8 cellular contexts compared by ENCODE assay signal in the genomic region with DNA sequence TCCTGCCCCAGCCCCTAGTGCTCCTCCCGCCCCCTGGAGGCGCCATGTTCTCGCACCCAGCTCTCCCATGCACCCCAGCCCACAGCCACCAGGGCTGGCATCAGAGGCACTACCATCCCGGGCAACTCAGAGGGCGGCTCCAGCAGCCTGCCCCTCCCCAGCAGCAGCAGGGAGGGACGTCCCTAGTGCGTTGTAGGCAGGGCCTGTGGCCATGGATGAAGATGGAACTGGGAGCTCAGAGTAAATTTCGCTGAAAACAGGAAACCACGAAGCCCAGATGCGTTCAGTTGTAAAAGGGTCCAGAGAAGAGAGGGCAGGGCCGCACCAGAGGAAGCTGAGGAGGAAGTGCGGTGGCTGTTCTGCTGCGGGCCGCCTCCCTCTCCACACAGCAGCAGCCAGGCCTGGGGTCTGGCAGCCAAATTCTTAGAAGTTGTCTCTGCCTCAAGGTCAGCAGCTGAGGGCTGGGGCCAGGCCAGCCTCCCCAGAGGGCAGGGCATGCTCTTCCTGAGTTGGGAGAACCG. TPM values are rescaled to one million over a fixed set of nuclear protein-coding genes. Genes with fewer than 3 reads are reported as not detected.
DNase-seq lines count a peak whose midpoint lies in the region; ATAC-seq and TF ChIP-seq lines count a peak whose summit lies in the region.

No MANE protein-coding gene starts in this region.

- peaks cover 3% of the 10 kb centered on the region; the same call in 1 of the 2 replicates for H3K36me3 ChIP-seq in GM06990 (ENCODE audit: control insufficient read depth, insufficient read depth, low read length)
- H3K36me3 ChIP-seq in duodenal mucosa (ENCODE audit: control insufficient read depth in 1 of 2, insufficient read depth in 2 of 2, low read length in 2 of 2): peaks cover 16 to 30% of the 10 kb centered on the region in 2 donors
- no peaks in the 10 kb centered on the region for H3K36me3 ChIP-seq in ovary

- TF ChIP-seq EP300 in ovary (IDR thresholded peaks at IDR 0.05): no peak

- peak overlapping the region; percentile 46 to 56 for H3K9ac ChIP-seq in duodenal mucosa (ENCODE audit: low read depth in 1 of 2, low read length in 2 of 2)

- TF ChIP-seq POLR2A in ovary (IDR thresholded peaks at IDR 0.05): no peak

- no peak overlapping the region for H3K4me3 Mint-ChIP-seq in glutamatergic neuron (ENCODE audit: unreplicated experiment)

- H3K4me1 ChIP-seq in duodenal mucosa (ENCODE audit: control insufficient read depth in 1 of 2, insufficient read depth in 2 of 2, low read length in 2 of 2) (peaks cover 81 to 83% of the 10 kb centered on the region in 2 donors), ovary (ENCODE audit: insufficient read depth) (peaks cover 28% of the 10 kb centered on the region)

- 8 to 11% (median 10%) methylated on average over 15 of the region's 15 CpGs for WGBS in ovary, 3 donors

- peaks cover 27% of the 10 kb centered on the region for H3K4me1 Mint-ChIP-seq in glutamatergic neuron (ENCODE audit: low read depth, unreplicated experiment)

- peak; percentile 65 for DNase-seq in GM06990 (ENCODE audit: extremely low read depth, insufficient read length)
- peak in 3 of 4 experiments; percentile 43 to 73 (median 60) for DNase-seq in activated CD4-positive, CD25-positive, alpha-beta regulatory T cell (lab: John Stamatoyannopoulos, UW)
- peak; percentile 85 to 92 (median 89) for DNase-seq in ovary
- DNase-seq in glutamatergic neuron: no peak
- no peak for DNase-seq in AG20443 (ENCODE audit: low spot score)

- no peaks in the 10 kb centered on the region for H3K36me3 Mint-ChIP-seq in glutamatergic neuron (ENCODE audit: unreplicated experiment)

- intact Hi-C loops in ovary (cut with DNase I): no loop called here

- peak overlapping the region; percentile 59 for H3K27ac ChIP-seq in duodenal mucosa (ENCODE audit: low read depth, low read length)
- peak overlapping the region; percentile 68 to 89 for H3K27ac ChIP-seq in ovary

- peaks cover 8% of the 10 kb centered on the region for H3K9me3 Mint-ChIP-seq in glutamatergic neuron (ENCODE audit: unreplicated experiment)

- H3K27me3 ChIP-seq in GM06990 (replicated peaks; ENCODE audit: control insufficient read depth, insufficient read depth, low read length) (no peaks in the 10 kb centered on the region), duodenal mucosa (ENCODE audit: control insufficient read depth in 1 of 2, insufficient read depth in 2 of 2, low read length in 2 of 2) (no peaks in the 10 kb centered on the region), ovary (no peaks in the 10 kb centered on the region)

- H3K4me3 ChIP-seq in GM06990 (replicated peaks; ENCODE audit: low read depth, low read length) (no peak overlapping the region), duodenal mucosa (ENCODE audit: low read depth in 1 of 2, low read length in 2 of 2) (no peak overlapping the region), ovary (no peak overlapping the region)

- TF ChIP-seq CTCF in GM06990 (IDR thresholded peaks at IDR 0.05; ENCODE audit: insufficient read depth, low read length, poor library complexity, severe bottlenecking) (peak; percentile 14), ovary (IDR thresholded peaks at IDR 0.05) (no peak), glutamatergic neuron (IDR thresholded peaks at IDR 0.05; ENCODE audit: partially characterized antibody, unreplicated experiment) (no peak)

- H3K27ac Mint-ChIP-seq in glutamatergic neuron (ENCODE audit: unreplicated experiment): no peak overlapping the region

- peaks cover 2% of the 10 kb centered on the region for H3K27me3 Mint-ChIP-seq in glutamatergic neuron (ENCODE audit: unreplicated experiment)

- H3K9me3 ChIP-seq in duodenal mucosa (ENCODE audit: control insufficient read depth in 1 of 2, low read length in 2 of 2) (no peaks in the 10 kb centered on the region), ovary (no peaks in the 10 kb centered on the region)

- ATAC-seq in HG02981 (IDR thresholded peaks at IDR 0.05; ENCODE audit: unreplicated experiment) (peak; percentile 57), HG03571 (IDR thresholded peaks at IDR 0.05; ENCODE audit: unreplicated experiment) (no peak)

RNA-seq across cellular contexts. Expression of a gene that starts 24.6 kb away (rescaled TPM):
- 10 to 100 TPM; 40.7 to 94.1 (median 63.4) TPM for total RNA-seq in ovary
- polyA plus RNA-seq in ovary: 10 to 100 TPM; 19.9 to 51.2 TPM
- total RNA-seq in glutamatergic neuron (ENCODE audit: unreplicated experiment): 0.29 TPM

RNA-seq across cellular contexts. Expression of a gene that starts 29.2 kb away (rescaled TPM):
- under 1 TPM; 0.11 to 0.45 (median 0.27) TPM for total RNA-seq in ovary
- under 1 TPM; 0.20 to 0.27 TPM for polyA plus RNA-seq in ovary
- total RNA-seq in glutamatergic neuron (ENCODE audit: unreplicated experiment): not detected

Comparison
In these comparisons a context has a peak if more than half of its experiments do, and no peak if none do; other contexts are left out.
1. DNase-seq: peak in GM06990 (single experiment), activated CD4-positive, CD25-positive, alpha-beta regulatory T cell (3 of 4) and ovary (5 of 5); none in glutamatergic neuron (single experiment) and AG20443 (single experiment).
2. RNA of a gene that starts 24.6 kb away (total RNA-seq): 40.7 to 94.1 TPM in ovary; 0.29 TPM in glutamatergic neuron (single experiment); every median in the first group is over 10 times any median in the second.